Comparison of ENCODE assay signal across 8 cellular contexts in the genomic region with DNA sequence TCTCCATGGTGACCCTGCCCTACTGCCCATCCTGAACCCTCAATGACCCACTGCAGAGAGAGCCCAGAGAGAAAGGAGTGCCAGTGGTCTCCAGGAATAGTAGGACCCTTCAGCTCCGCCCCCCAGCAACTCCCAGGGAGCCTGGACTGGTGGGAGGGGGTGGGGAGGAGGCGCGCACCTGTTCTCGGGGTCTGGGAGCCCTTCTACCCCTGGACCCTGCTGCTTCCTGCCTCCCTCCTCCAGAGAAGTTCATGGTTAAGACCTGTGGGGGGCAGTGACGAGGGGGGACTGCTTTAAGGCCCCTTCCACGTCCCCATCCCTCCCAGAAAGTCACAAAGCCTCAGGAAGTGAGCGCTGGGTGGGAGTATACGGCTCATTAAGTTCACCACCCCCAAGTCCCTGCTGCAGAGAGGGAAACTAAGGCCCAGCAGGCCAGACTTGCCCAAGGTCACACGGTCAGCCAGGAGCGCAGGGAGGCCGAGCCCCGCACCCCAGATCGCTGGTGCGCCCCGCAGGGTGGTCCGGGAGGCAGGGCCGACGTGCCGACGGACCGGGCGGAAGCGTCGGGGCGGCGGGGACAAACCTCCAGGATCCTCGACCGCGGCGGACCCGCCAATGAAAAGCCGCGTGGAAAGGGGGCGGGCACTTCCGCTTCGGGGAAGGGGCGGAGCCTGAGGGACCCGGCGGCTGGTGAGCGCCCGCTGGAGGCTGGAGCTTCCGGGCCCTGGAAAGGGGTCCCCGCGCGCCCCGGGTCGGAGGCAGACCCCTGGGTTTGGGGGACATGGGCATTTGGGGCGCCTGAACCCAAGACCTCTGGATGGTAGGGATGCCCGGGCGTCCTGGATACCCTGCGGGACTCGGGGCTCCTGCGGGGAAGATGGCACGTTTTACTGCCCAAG. TPM values are rescaled to one million over a fixed set of nuclear protein-coding genes. Genes with fewer than 3 reads are reported as not detected.
DNase-seq lines count a peak whose midpoint lies in the region; ATAC-seq and TF ChIP-seq lines count a peak whose summit lies in the region.

Gene NUDT22, plus strand, starts transcription at position 667 of the 899 bp plus-strand sequence. CDS start 379 bp downstream, outside the sequence.
A gene with protein sequence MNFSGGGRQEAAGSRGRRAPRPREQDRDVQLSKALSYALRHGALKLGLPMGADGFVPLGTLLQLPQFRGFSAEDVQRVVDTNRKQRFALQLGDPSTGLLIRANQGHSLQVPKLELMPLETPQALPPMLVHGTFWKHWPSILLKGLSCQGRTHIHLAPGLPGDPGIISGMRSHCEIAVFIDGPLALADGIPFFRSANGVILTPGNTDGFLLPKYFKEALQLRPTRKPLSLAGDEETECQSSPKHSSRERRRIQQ (minus strand): TSS at position 579 of the 899 bp plus-strand sequence. CDS start 326 bp downstream, at position 253.

- no peaks in the 10 kb centered on the region for H3K9me3 ChIP-seq in NT2/D1 (ENCODE audit: insufficient read depth, low read length)

- H3K4me3 ChIP-seq in NT2/D1 (ENCODE audit: insufficient read length, low read depth): peak within 1 kb of the TSS; percentile 92

- H3K36me3 Mint-ChIP-seq in endothelial cell (ENCODE audit: low read depth, unreplicated experiment): no peaks in the 10 kb centered on the region

- peak; percentile 46 for TF ChIP-seq CTCF in endothelial cell (IDR thresholded peaks at IDR 0.05; ENCODE audit: unreplicated experiment)

- H3K9me3 Mint-ChIP-seq in endothelial cell (ENCODE audit: unreplicated experiment): no peaks in the 10 kb centered on the region

- peak; percentile 42 for ATAC-seq in GM19025 (IDR thresholded peaks at IDR 0.05; ENCODE audit: low read depth, unreplicated experiment)

- H3K4me1 Mint-ChIP-seq in endothelial cell (ENCODE audit: unreplicated experiment): peaks cover 3% of the 10 kb centered on the region

- peak within 1 kb of the TSS; percentile 94 for H3K9ac ChIP-seq in NT2/D1 (ENCODE audit: insufficient read length, low read depth)

- DNase-seq in AG08395 (ENCODE audit: low spot score): peak; percentile 92
- peak; percentile 94 for DNase-seq in HT-29 (ENCODE audit: low spot score)
- DNase-seq in NT2/D1 (ENCODE audit: low read depth, low spot score): no peak
- DNase-seq in activated CD8-positive, alpha-beta memory T cell treated with anti-CD3 and anti-CD28 coated beads, Interleukin-2, amount 50 U/mL, for 24 hours (ENCODE audit: extremely low read depth): peak; percentile 80
- peak; percentile 86 for DNase-seq in endothelial cell (ENCODE audit: low spot score)
- DNase-seq in midbrain (lab: John Stamatoyannopoulos, UW): peak; percentile 92
- DNase-seq in stimulated activated CD8-positive, alpha-beta memory T cell treated with anti-CD3 and anti-CD28 coated beads, Interleukin-15, amount 100 ng/mL, for 48 hours (ENCODE audit: low read depth in 2 of 2): peak; percentile 89 to 90

- H3K36me3 ChIP-seq in NT2/D1 (ENCODE audit: insufficient read depth, insufficient read length, low read length): peaks cover 35% of the 10 kb centered on the region

- H3K4me3 Mint-ChIP-seq in endothelial cell (ENCODE audit: unreplicated experiment): peak within 1 kb of the TSS; percentile 88

- peaks cover 5% of the 10 kb centered on the region for H3K27me3 Mint-ChIP-seq in endothelial cell (ENCODE audit: unreplicated experiment)

- peaks cover 33% of the 10 kb centered on the region for H3K4me1 ChIP-seq in NT2/D1 (ENCODE audit: insufficient read depth, insufficient read length)

- no peaks in the 10 kb centered on the region for H3K27me3 ChIP-seq in NT2/D1 (ENCODE audit: insufficient read depth, insufficient read length)

- no peak within 1 kb of the TSS for H3K27ac Mint-ChIP-seq in endothelial cell (ENCODE audit: unreplicated experiment)

RNA-seq across cellular contexts. Expression of gene NUDT22, which starts in this region (rescaled TPM):
- 224 and 226 TPM in 2 replicates for total RNA-seq in HT-29 (2014; rRNA removed; shearing (Covaris generic))
- total RNA-seq in endothelial cell (ENCODE audit: unreplicated experiment): 21.2 TPM

RNA-seq across cellular contexts. Expression of the second gene that starts in this region (rescaled TPM):
- 112 and 126 TPM in 2 replicates for total RNA-seq in HT-29 (2014; rRNA removed; shearing (Covaris generic))
- total RNA-seq in endothelial cell (ENCODE audit: unreplicated experiment): 23.2 TPM

Comparison
In these comparisons a context has a peak if more than half of its experiments do, and no peak if none do; other contexts are left out.
1. RNA of gene NUDT22 (total RNA-seq): 224 to 226 TPM in HT-29; 21.2 TPM in endothelial cell (single experiment); every median in the first group is over 10 times any median in the second.